24 cellular contexts compared by ENCODE assay signal in genomic region chr2:80473069-80473468, GRCh38.
"Had no signal": no experiment of that assay in that cellular context is flagged by ENCODE, and none has a peak within 500 bp of the region (broad histone marks: within the 10 kb centered on the region; RNA-seq: fewer than 3 reads in every experiment).

No MANE protein-coding gene starts in this region.

- H3K36me3 ChIP-seq: esophagus squamous epithelium, gastrocnemius medialis, heart right ventricle, left lung, lower lobe of right lung had no signal

- H3K27me3 ChIP-seq: esophagus squamous epithelium, gastrocnemius medialis, heart right ventricle, left lung had no signal

- H3K4me1 Mint-ChIP-seq: endodermal cell had no signal

- H3K4me3 ChIP-seq: coronary artery, esophagus squamous epithelium, gastrocnemius medialis, heart right ventricle, left lung, lower lobe of right lung, mucosa of descending colon had no signal

- DNase-seq: effector CD8-positive, alpha-beta T cell; effector memory CD8-positive, alpha-beta T cell; endodermal cell; erythroblast; esophagus squamous epithelium; foreskin melanocyte; gastrocnemius medialis; glutamatergic neuron; head of caudate nucleus; heart right ventricle; hippocampal formation; kidney; kidney glomerular epithelial cell; left colon; left lung; left ventricle myocardium superior; lower lobe of right lung; mesenchymal stem cell; mucosa of descending colon had no signal

- H3K27ac Mint-ChIP-seq: dendritic cell treated with granulocyte-macrophage colony-stimulating factor and Interleukin-4, amounts not matched to agents 40 ng/mL and 50 ng/mL, for 4 days; effector memory CD8-positive, alpha-beta T cell; endodermal cell had no signal

- H3K9me3 ChIP-seq: esophagus squamous epithelium, gastrocnemius medialis, heart right ventricle, lower lobe of right lung, mucosa of descending colon had no signal

- H3K27ac ChIP-seq: coronary artery, epithelial cell of prostate, esophagus squamous epithelium, gastrocnemius medialis, heart right ventricle, left lung, lower lobe of right lung had no signal

- H3K27me3 Mint-ChIP-seq: dendritic cell treated with granulocyte-macrophage colony-stimulating factor and Interleukin-4, amounts not matched to agents 40 ng/mL and 50 ng/mL, for 4 days; effector memory CD8-positive, alpha-beta T cell had no signal

- ATAC-seq: effector memory CD8-positive, alpha-beta T cell; esophagus mucosa; gastrocnemius medialis; heart right ventricle; left colon; left lung; left ventricle myocardium superior; lower lobe of right lung; mucosa of descending colon had no signal

- H3K4me3 Mint-ChIP-seq: dendritic cell treated with granulocyte-macrophage colony-stimulating factor and Interleukin-4, amounts not matched to agents 40 ng/mL and 50 ng/mL, for 4 days; effector memory CD8-positive, alpha-beta T cell; endodermal cell; mesothelial cell of epicardium had no signal

- H3K4me1 ChIP-seq: esophagus squamous epithelium, gastrocnemius medialis, left lung, lower lobe of right lung had no signal
